8 cellular contexts compared by ENCODE assay signal in the genomic region with DNA sequence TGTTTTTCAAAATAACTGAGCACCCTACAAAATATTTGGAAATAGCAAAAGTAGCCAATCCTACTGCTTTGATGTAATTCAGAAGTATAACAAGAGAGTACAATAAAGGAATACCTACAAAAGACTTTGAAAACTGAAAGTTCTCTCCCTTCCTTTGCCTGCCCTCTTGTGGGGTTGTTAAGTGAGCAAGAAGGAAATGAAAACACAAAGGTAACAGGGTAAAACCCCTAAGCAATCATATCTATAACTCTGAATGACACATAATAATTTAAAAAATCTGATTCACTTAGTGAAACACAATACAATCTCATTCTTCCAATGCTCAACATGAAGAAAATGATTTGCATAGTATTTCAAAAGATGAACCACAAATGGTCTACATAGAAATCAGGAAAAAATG.
DNase-seq lines count a peak whose midpoint lies in the region; ATAC-seq and TF ChIP-seq lines count a peak whose summit lies in the region.

No MANE protein-coding gene starts in this region.

- H3K9me3 ChIP-seq in cardiac muscle cell (ENCODE audit: low read depth) (no peaks in the 10 kb centered on the region), RWPE2 (ENCODE audit: severe bottlenecking) (no peaks in the 10 kb centered on the region)

- TF ChIP-seq CTCF in cardiac muscle cell (IDR thresholded peaks at IDR 0.05; ENCODE audit: low read depth, low read length) = peak; percentile 50
- peak; percentile 78 for TF ChIP-seq CTCF in RWPE2 (IDR thresholded peaks at IDR 0.05; ENCODE audit: poor library complexity, severe bottlenecking)
- peak; percentile 48 for TF ChIP-seq CTCF in fibroblast of villous mesenchyme (IDR thresholded peaks at IDR 0.05; ENCODE audit: insufficient read depth, low read depth, low read length)

- H3K27me3 ChIP-seq in cardiac muscle cell (no peaks in the 10 kb centered on the region), RWPE2 (ENCODE audit: insufficient read depth, poor library complexity, severe bottlenecking) (no peaks in the 10 kb centered on the region)

- no peak overlapping the region for H3K27ac ChIP-seq in cardiac muscle cell
- peak overlapping the region; percentile 26 for H3K27ac ChIP-seq in RWPE2 (ENCODE audit: poor library complexity, severe bottlenecking)

- DNase-seq in cardiac muscle cell (ENCODE audit: low read depth in 1 of 2, low spot score in 1 of 2) (peak; percentile 11 to 64), left ventricle myocardium superior (no peak), RWPE2 (ENCODE audit: low spot score) (no peak), fibroblast of villous mesenchyme (ENCODE audit: low read depth) (peak; percentile 49), H4 (ENCODE audit: low spot score) (no peak), cortex of kidney (lab: John Stamatoyannopoulos, UW) (no peak), NCI-H82 (lab: John Stamatoyannopoulos, UW) (no peak)

- H3K4me1 ChIP-seq in cardiac muscle cell (ENCODE audit: low read depth) = no peaks in the 10 kb centered on the region
- H3K4me1 ChIP-seq in RWPE2 (ENCODE audit: insufficient read depth, poor library complexity, severe bottlenecking) = no peaks in the 10 kb centered on the region

- ATAC-seq in left ventricle myocardium superior (no peak), HG02840 (IDR thresholded peaks at IDR 0.05; ENCODE audit: low FRiP score, unreplicated experiment) (peak; percentile 86), RWPE2 (ENCODE audit: low read depth) (peak; percentile 72)

- H3K4me3 ChIP-seq in cardiac muscle cell (no peak overlapping the region), RWPE2 (ENCODE audit: severe bottlenecking) (no peak overlapping the region), fibroblast of villous mesenchyme (ENCODE audit: low read depth, low read length) (no peak overlapping the region)

- H3K36me3 ChIP-seq in cardiac muscle cell = no peaks in the 10 kb centered on the region
- H3K36me3 ChIP-seq in RWPE2 (ENCODE audit: low read depth) = peaks cover 4% of the 10 kb centered on the region; the same call in 1 of the 2 replicates

- intact Hi-C loops in left ventricle myocardium superior (cut with micrococcal nuclease) = loop anchor here (5.0 kb wide), 1 partner anchor 105 kb away; no protein-coding TSS in a partner anchor

Comparison
In these comparisons a context has a peak if more than half of its experiments do, and no peak if none do; other contexts are left out.
1. DNase-seq: peak in cardiac muscle cell (2 of 2) and fibroblast of villous mesenchyme (single experiment); none in left ventricle myocardium superior (single experiment), RWPE2 (single experiment), H4 (single experiment), cortex of kidney (single experiment) and NCI-H82 (single experiment).
2. Peak in every context shown above with its lines, with median percentiles within 50 percentile points of each other: CTCF ChIP-seq.